ENCODE assay signal across 10 cellular contexts in the genomic region with DNA sequence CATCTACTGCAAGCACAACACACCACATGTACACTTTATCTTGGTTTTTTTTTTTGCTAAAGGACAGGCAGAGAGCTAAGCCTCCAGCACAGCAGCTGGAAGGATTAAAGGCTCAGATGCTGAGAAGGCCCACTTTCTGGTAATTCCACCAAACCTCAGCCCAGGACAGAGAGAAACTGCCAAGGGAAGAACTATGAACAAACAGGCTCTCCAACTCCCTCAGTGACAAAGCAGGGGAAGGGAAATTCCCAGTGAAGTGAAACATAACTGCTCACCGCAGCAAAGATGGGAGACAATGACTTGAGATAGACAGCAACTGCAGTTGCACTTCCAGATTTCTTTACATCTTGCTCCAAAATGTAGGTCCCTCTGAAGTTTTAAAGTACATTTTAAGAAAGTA. TPM values are rescaled to one million over a fixed set of nuclear protein-coding genes. Genes with fewer than 3 reads are reported as not detected.
A peak's percentile ranks its signal among the peaks of the same experiment; 100 is the strongest.
DNase-seq lines count a peak whose midpoint lies in the region; ATAC-seq lines count a peak whose summit lies in the region.
"Had no signal": no experiment of that assay in that cellular context is flagged by ENCODE, and none has a peak within 500 bp of the region (broad histone marks: within the 10 kb centered on the region; RNA-seq: fewer than 3 reads in every experiment).

No MANE protein-coding gene starts in this region.

- ATAC-seq in HG02642 (IDR thresholded peaks at IDR 0.05; ENCODE audit: poor library complexity, unreplicated experiment): peak; percentile 69
- ATAC-seq: natural killer cell had no signal

- DNase-seq in DMS53 (lab: John Stamatoyannopoulos, UW) (peak; percentile 22), DMS53 treated with DMSO at 0.1 percent for 48 hours (lab: John Stamatoyannopoulos, UW; ENCODE audit: unreplicated experiment) (no peak), MV-4-11 (lab: John Stamatoyannopoulos, UW) (peak; percentile 4), renal cortical epithelial cell (ENCODE audit: low read depth) (peak; percentile 71), NCI-H2227 treated with DMSO at 0.1 percent for 48 hours (lab: John Stamatoyannopoulos, UW) (no peak), NCI-H187 (lab: John Stamatoyannopoulos, UW) (no peak), cerebellum (ENCODE audit: low spot score) (no peak)
- DNase-seq: natural killer cell had no signal

RNA-seq across cellular contexts. Expression of a gene that starts 4.8 kb away (rescaled TPM):
- total RNA-seq in renal cortical epithelial cell (61.6 and 98.4 TPM in 2 replicates), cerebellum (21.6 TPM)
- total RNA-seq: natural killer cell, SJSA1 had no signal

Comparison
In these comparisons a context has a peak if more than half of its experiments do, and no peak if none do; other contexts are left out.
1. DNase-seq: peak in DMS53 (single experiment), MV-4-11 (single experiment) and renal cortical epithelial cell (single experiment); none in DMS53 treated with DMSO at 0.1 percent for 48 hours (single experiment), NCI-H2227 treated with DMSO at 0.1 percent for 48 hours (single experiment), NCI-H187 (0 of 2) and cerebellum (single experiment).